ENCODE assay signal across 19 cellular contexts in genomic region chr15:84784262-84784661, GRCh38. TPM values are rescaled to one million over a fixed set of nuclear protein-coding genes. Genes with fewer than 3 reads are reported as not detected.
DNase-seq lines count a peak whose midpoint lies in the region; ATAC-seq, FAIRE-seq and TF ChIP-seq lines count a peak whose summit lies in the region.
"Had no signal": no experiment of that assay in that cellular context is flagged by ENCODE, and none has a peak within 500 bp of the region (broad histone marks: within the 10 kb centered on the region; RNA-seq: fewer than 3 reads in every experiment).

No MANE protein-coding gene starts in this region.

- WGBS in K562 (ENCODE audit: insufficient coverage, low coverage, missing lambda C conversion rate) = 88% methylated on average over 17 of the region's 17 CpGs

- POLR2A ChIA-PET in HEK293 (lab: Yijun Ruan, JAX) (no interaction called here), K562 (lab: Yijun Ruan, JAX) (interaction anchor here (0.7 to 1.3 kb wide), 3 partner anchors 12 to 151 kb away, joined by 3 read pairs; no protein-coding TSS in a partner anchor)

- CTCF ChIA-PET in HEK293 (lab: Yijun Ruan, JAX) (interaction anchor here (0.6 kb wide), 1 partner anchor 11 kb away, joined by 5 read pairs; no protein-coding TSS in a partner anchor), K562 (lab: Yijun Ruan, JAX; ENCODE audit: low intra/inter-chr PET ratio) (no interaction called here)

- peaks cover 46% of the 10 kb centered on the region for H3K79me2 ChIP-seq in K562 (ENCODE audit: control insufficient read depth, insufficient read depth, low read length)

- H3K36me3 ChIP-seq in HEK293 (ENCODE audit: control insufficient read depth in 2 of 2, insufficient read depth in 1 of 2, low read length in 2 of 2) (peaks cover 38 to 56% of the 10 kb centered on the region in 2 experiments), K562 (ENCODE audit: control insufficient read depth, insufficient read depth, low read length) (peaks cover 72% of the 10 kb centered on the region), skeletal muscle tissue (ENCODE audit: control insufficient read depth in 3 of 3, insufficient read depth in 3 of 3, low read length in 3 of 3) (peaks cover 27 to 35% (median 28%) of the 10 kb centered on the region in 3 donors)

- H3K27ac ChIP-seq in HEK293 (ENCODE audit: extremely low read depth, low read depth, low read length) (no peak overlapping the region), K562 (ENCODE audit: extremely low read depth, low read depth, low read length) (no peak overlapping the region; the same call in 2 of the 3 replicates), skeletal muscle tissue (ENCODE audit: low read depth, low read length) (peak overlapping the region; percentile 82)
- H3K27ac ChIP-seq: SJCRH30 had no signal

- no peak overlapping the region for H2AFZ ChIP-seq in K562 (ENCODE audit: low read depth, low read length)

- TF ChIP-seq CTCF in HEK293 (tag by site-specific recombination; IDR thresholded peaks at IDR 0.05) (no peak), K562 (IDR thresholded peaks at IDR 0.05 in 2 of 3, conservative IDR thresholded peaks at IDR 0.05 in 1 of 3; ENCODE audit: insufficient read depth in 2 of 3, low read depth in 1 of 3, low read length in 3 of 3) (no peak), natural killer cell (IDR thresholded peaks at IDR 0.05) (no peak)

- H3K4me2 ChIP-seq in K562 (ENCODE audit: insufficient read depth, low read length) = no peak overlapping the region

- no peak for TF ChIP-seq RAD21 in K562 (CRISPR knock-in tag; conservative IDR thresholded peaks at IDR 0.05 in 1 of 2, IDR thresholded peaks at IDR 0.05 in 1 of 2)

- intact Hi-C loops in K562 (cut with micrococcal nuclease) (no loop called here), natural killer cell (cut with micrococcal nuclease) (no loop called here)

- no peak for TF ChIP-seq EP300 in K562 (IDR thresholded peaks at IDR 0.05; ENCODE audit: low read length)

- no peak for FAIRE-seq in K562 (lab: Jason Lieb, UNC)

- in situ Hi-C loops in K562 (cut with MboI) = no loop called here

- H3K27ac Mint-ChIP-seq in natural killer cell = peak overlapping the region; percentile 75 to 84

- H3K36me3 Mint-ChIP-seq in natural killer cell = no peaks in the 10 kb centered on the region

- no peaks in the 10 kb centered on the region for H3K27me3 Mint-ChIP-seq in natural killer cell (ENCODE audit: low read depth in 2 of 2)
- H3K27me3 Mint-ChIP-seq: CD4-positive, alpha-beta memory T cell; IgD-negative memory B cell had no signal

- BruUV-seq in K562 (replicated peaks; lab: Mats Ljungman, UMichigan) = no TSS peak

- DNase-seq in K562 (ENCODE audit: extremely low read depth in 1 of 4, low spot score in 3 of 4) = no peak
- no peak for DNase-seq in natural killer cell
- no peak for DNase-seq in DMS53 treated with DMSO at 0.1 percent for 48 hours (lab: John Stamatoyannopoulos, UW; ENCODE audit: unreplicated experiment)
- DNase-seq in retina = no peak
- DNase-seq in amygdala (lab: John Stamatoyannopoulos, UW) = no peak
- DNase-seq in left lobe of liver (ENCODE audit: low spot score) = no peak
- DNase-seq: BE2C; CD4-positive, alpha-beta memory T cell; DMS79 treated with DMSO at 0.1 percent for 48 hours; GOT3; HFFc6; NCI-H1105 treated with DMSO at 0.1 percent for 48 hours; NCI-H1694 treated with DMSO at 0.1 percent for 48 hours; NCI-H526 treated with DMSO at 0.1 percent for 48 hours; SJCRH30; SW 1271 had no signal

- ATAC-seq in K562 (no peak), natural killer cell (no peak), left lobe of liver (no peak)

- no peak for TF ChIP-seq POLR2A in K562 (conservative IDR thresholded peaks at IDR 0.05)

- peaks cover 6% of the 10 kb centered on the region for H3K9me1 ChIP-seq in K562 (ENCODE audit: control insufficient read depth, insufficient read depth, low read length)

- H3K9me3 ChIP-seq in HEK293 (ENCODE audit: control insufficient read depth, insufficient read depth, low read depth, low read length) (no peaks in the 10 kb centered on the region), K562 (replicated peaks; ENCODE audit: control insufficient read depth, insufficient read depth, low read depth, low read length) (no peaks in the 10 kb centered on the region), skeletal muscle tissue (ENCODE audit: control insufficient read depth in 3 of 3, low read length in 3 of 3) (no peaks in the 10 kb centered on the region)
- H3K9me3 ChIP-seq: BE2C, SJCRH30 had no signal

- peaks cover 9% of the 10 kb centered on the region for H4K20me1 ChIP-seq in K562 (replicated peaks; ENCODE audit: control insufficient read depth, insufficient read depth, low read length)

- no peak overlapping the region for H3K4me3 ChIP-seq in HEK293 (ENCODE audit: low read depth, low read length)
- H3K4me3 ChIP-seq in K562 = no peak overlapping the region
- no peak overlapping the region for H3K4me3 ChIP-seq in skeletal muscle tissue (ENCODE audit: low read length in 3 of 3)
- H3K4me3 ChIP-seq: SJCRH30 had no signal

- H3K4me1 Mint-ChIP-seq in natural killer cell = peaks cover 39 to 44% of the 10 kb centered on the region in 2 donors

- no peak overlapping the region for H3K4me3 Mint-ChIP-seq in natural killer cell
- H3K4me3 Mint-ChIP-seq: CD4-positive, alpha-beta memory T cell; HFFc6; IgD-negative memory B cell had no signal

- H3K4me1 ChIP-seq in HEK293 (ENCODE audit: control insufficient read depth, insufficient read depth, low read length) (0 out of 2 replicates have a peak, but pooled peaks cover 1% of the 10 kb centered on the region), K562 (replicated peaks in 1 of 2; ENCODE audit: control insufficient read depth in 2 of 2, insufficient read depth in 2 of 2, low read length in 2 of 2) (peaks cover 11 to 12% of the 10 kb centered on the region in 2 experiments; a peak in 4 of 5 replicates), skeletal muscle tissue (ENCODE audit: control insufficient read depth in 3 of 3, insufficient read depth in 3 of 3, low read length in 3 of 3) (peaks cover 27 to 35% (median 35%) of the 10 kb centered on the region in 3 donors)
- H3K4me1 ChIP-seq: BE2C, SJCRH30 had no signal

- H3K9ac ChIP-seq in K562 (ENCODE audit: insufficient read depth in 1 of 2, low read depth in 2 of 2, low read length in 2 of 2) (peak overlapping the region in 1 of 2 experiments; percentile 70; a peak in 1 of 4 replicates), skeletal muscle tissue (ENCODE audit: low read depth in 1 of 3, low read length in 3 of 3) (peak overlapping the region in 1 of 3 donors; percentile 47)

- H3K9me3 Mint-ChIP-seq in natural killer cell = no peaks in the 10 kb centered on the region
- H3K9me3 Mint-ChIP-seq: CD4-positive, alpha-beta memory T cell; HFFc6; IgD-negative memory B cell had no signal

- no peaks in the 10 kb centered on the region for H3K27me3 ChIP-seq in K562 (ENCODE audit: control insufficient read depth in 2 of 2, insufficient read depth in 2 of 2, low read length in 2 of 2)
- H3K27me3 ChIP-seq in skeletal muscle tissue (ENCODE audit: control insufficient read depth in 3 of 3, insufficient read depth in 3 of 3, low read length in 3 of 3) = no peaks in the 10 kb centered on the region
- H3K27me3 ChIP-seq: BE2C, SJCRH30 had no signal

TF ChIP-seq in HEK293, 187 proteins besides CTCF, POLR2A, EP300 and RAD21 (continues in another document):
- 0 out of 2 replicates have a peak, but pooled peaks have one; percentile 39 for TF ChIP-seq ZNF600 (tag by site-specific recombination; IDR thresholded peaks at IDR 0.05)

TF ChIP-seq in K562, 482 proteins besides CTCF, POLR2A, EP300 and RAD21 (continues in another document):
- TF ChIP-seq CBX5 (IDR thresholded peaks at IDR 0.05; ENCODE audit: borderline replicate concordance, low read depth) = no peak

RNA-seq across cellular contexts. Expression of gene ALPK3, which starts 32.9 kb away (rescaled TPM):
- total RNA-seq in K562 (2011; cell fraction: chromatin; rRNA removed; ENCODE audit: low replicate concordance) = 0.23 and 0.32 TPM in 2 replicates
- 0.13 and 0.33 TPM in 2 replicates for total RNA-seq in K562 (2011; cell fraction: nucleolus; rRNA removed)
- 0.23 and 0.37 TPM in 2 replicates for total RNA-seq in K562 (2011; cell fraction: nucleoplasm; rRNA removed)
- total RNA-seq in K562 (2014; rRNA removed) = 0.05 and 0.08 TPM in 2 replicates
- 0.03 and 0.07 TPM in 2 replicates for total RNA-seq in K562 (2014; rRNA removed; fragmentation: Illumina TruSeq; extraction: Trizol)
- 0.07 and 0.15 TPM in 2 replicates for total RNA-seq in K562 (2015; rRNA removed; fragmentation: Illumina TruSeq; extraction: Trizol)
- 0.07 and 0.13 TPM in 2 replicates for total RNA-seq in K562 (2021)
- 0.07 and 0.20 TPM in 2 replicates for polyA plus RNA-seq in K562 (2011; rRNA removed)
- polyA plus RNA-seq in K562 (2011; cell fraction: cytosol; rRNA removed) = 0.12 and 0.39 TPM in 2 replicates
- polyA plus RNA-seq in K562 (2011; cell fraction: nucleus; rRNA removed) = 0.20 and 0.25 TPM in 2 replicates
- 0.12 and 0.26 TPM in 2 replicates for polyA plus RNA-seq in K562 (2012)
- polyA plus RNA-seq in K562 (2014; fragmentation: Illumina TruSeq; extraction: Trizol) = 0.04 and 0.08 TPM in 2 replicates
- not detected for polyA plus RNA-seq in K562 (2014; fragmentation: Nextera tagmentation; extraction: Ambion mirVana)
- polyA plus RNA-seq in K562 (2014; rRNA removed) = 0.09 and 1.0 TPM in 2 replicates
- 0.03 and 0.07 TPM in 2 replicates for polyA minus RNA-seq in K562 (2011; rRNA and poly(A)+ RNA removed)
- 0.18 TPM in 1 of 2 replicates, not detected in the other for polyA minus RNA-seq in K562 (2011; cell fraction: cytosol; rRNA and poly(A)+ RNA removed)
- 0.22 and 0.27 TPM in 2 replicates for polyA minus RNA-seq in K562 (2011; cell fraction: nucleus; rRNA and poly(A)+ RNA removed)
- 1 to 10 TPM in 1 of 3 donors, under 1 TPM in 2; 0.35 to 1.1 (median 0.63) TPM for total RNA-seq in natural killer cell
- 33.4 TPM for total RNA-seq in skeletal muscle tissue
- total RNA-seq in left lobe of liver = 2.7 TPM
- polyA plus RNA-seq: IgD-negative memory B cell had no signal

RNA-seq across cellular contexts. Expression of gene ZNF592, which starts 35.9 kb away (rescaled TPM):
- 22.7 and 35.2 TPM in 2 replicates for total RNA-seq in K562 (2011; cell fraction: chromatin; rRNA removed; ENCODE audit: low replicate concordance)
- 18.4 and 21.7 TPM in 2 replicates for total RNA-seq in K562 (2011; cell fraction: nucleolus; rRNA removed)
- total RNA-seq in K562 (2011; cell fraction: nucleoplasm; rRNA removed) = 22.7 and 26.9 TPM in 2 replicates
- total RNA-seq in K562 (2014; rRNA removed) (5.9 and 9.1 TPM in 2 replicates), K562 (2014; rRNA removed; fragmentation: Illumina TruSeq; extraction: Trizol) (6.3 and 6.6 TPM in 2 replicates), K562 (2015; rRNA removed; fragmentation: Illumina TruSeq; extraction: Trizol) (9.1 and 9.2 TPM in 2 replicates), K562 (2021) (22.0 and 23.8 TPM in 2 replicates), natural killer cell (10 to 100 TPM; 38.0 to 43.8 (median 39.1) TPM), skeletal muscle tissue (6.3 TPM), left lobe of liver (14.5 TPM)
- polyA plus RNA-seq in K562 (2011; rRNA removed) (7.4 and 10.4 TPM in 2 replicates), K562 (2014; fragmentation: Illumina TruSeq; extraction: Trizol) (18.5 and 18.8 TPM in 2 replicates), K562 (2014; fragmentation: Nextera tagmentation; extraction: Ambion mirVana) (1 to 10 TPM in 1 of 2 experiments, under 1 TPM in 1; 0.88 to 1.7 TPM), K562 (2014; rRNA removed) (11.6 TPM in 2 replicates)
- 8.8 and 14.0 TPM in 2 replicates for polyA plus RNA-seq in K562 (2011; cell fraction: cytosol; rRNA removed)
- 15.9 and 24.2 TPM in 2 replicates for polyA plus RNA-seq in K562 (2011; cell fraction: nucleus; rRNA removed)
- 12.6 and 16.1 TPM in 2 replicates for polyA plus RNA-seq in K562 (2012)
- 7.6 and 8.8 TPM in 2 replicates for polyA minus RNA-seq in K562 (2011; rRNA and poly(A)+ RNA removed)
- polyA minus RNA-seq in K562 (2011; cell fraction: cytosol; rRNA and poly(A)+ RNA removed) = 13.0 and 13.9 TPM in 2 replicates
- polyA minus RNA-seq in K562 (2011; cell fraction: nucleus; rRNA and poly(A)+ RNA removed) = 8.2 and 9.0 TPM in 2 replicates
